In the genomic region with DNA sequence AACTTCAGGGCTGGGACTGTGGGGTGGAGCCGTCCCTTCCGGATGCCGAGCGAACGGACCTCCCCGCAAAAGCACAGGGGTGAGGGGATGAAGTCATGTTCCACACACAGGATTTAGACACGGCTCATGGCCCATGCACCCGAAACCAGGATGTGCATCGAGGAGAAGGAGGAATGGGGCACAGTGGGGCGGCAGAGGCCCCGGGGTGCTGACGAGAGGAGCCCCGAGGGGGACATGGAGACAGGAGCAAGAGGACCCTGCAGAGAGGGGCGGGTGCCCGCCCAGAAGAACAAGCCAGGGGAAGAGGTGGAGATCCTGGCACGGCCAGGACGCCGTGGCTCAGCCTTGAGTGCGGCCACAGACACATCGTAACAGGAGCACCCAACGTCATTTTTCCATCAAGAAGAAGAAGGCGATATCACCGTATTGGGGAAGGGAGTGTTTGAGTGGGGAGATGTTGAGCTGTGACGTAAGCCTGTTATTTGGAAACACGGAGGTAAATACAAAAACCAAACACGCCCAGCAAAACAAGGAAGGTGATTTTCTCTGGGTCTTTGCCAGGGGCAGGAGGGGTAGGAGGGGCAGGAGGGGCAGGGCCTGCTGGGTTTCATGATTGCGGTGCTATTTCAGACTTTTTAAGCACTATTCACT, we compare ENCODE assay signal across 13 cellular contexts. TPM values are rescaled to one million over a fixed set of nuclear protein-coding genes. Genes with fewer than 3 reads are reported as not detected.
A peak's percentile ranks its signal among the peaks of the same experiment; 100 is the strongest.
DNase-seq lines count a peak whose midpoint lies in the region; ATAC-seq and TF ChIP-seq lines count a peak whose summit lies in the region.
"Had no signal": no experiment of that assay in that cellular context is flagged by ENCODE, and none has a peak within 500 bp of the region (broad histone marks: within the 10 kb centered on the region; RNA-seq: fewer than 3 reads in every experiment).

No MANE protein-coding gene starts in this region.

- no peak for DNase-seq in activated naive CD8-positive, alpha-beta T cell treated with anti-CD3 and anti-CD28 coated beads for 36 hours
- no peak for DNase-seq in activated naive CD8-positive, alpha-beta T cell treated with anti-CD3 and anti-CD28 coated beads, Interleukin-2, amount 50 U/mL, for 24 hours
- DNase-seq in NCI-H345 treated with DMSO at 0.1 percent for 48 hours (lab: John Stamatoyannopoulos, UW; ENCODE audit: unreplicated experiment) = peak; percentile 20
- peak in 2 of 3 donors; percentile 20 to 40 for DNase-seq in right cardiac atrium
- no peak for DNase-seq in upper lobe of right lung
- DNase-seq in BE2C = no peak
- DNase-seq in natural killer cell treated with Interleukin-12 subunit alpha and Interleukin-12 subunit beta and Interleukin-15 and Interleukin-18, amount 100 ng/mL, for 72 hours (ENCODE audit: low spot score) = no peak
- no peak for DNase-seq in stimulated activated CD8-positive, alpha-beta memory T cell treated with anti-CD3 and anti-CD28 coated beads, Interleukin-4, amount 100 ng/mL, for 48 hours
- DNase-seq: C1 segment of cervical spinal cord, esophagus squamous epithelium had no signal

- H3K4me3 Mint-ChIP-seq in activated naive CD8-positive, alpha-beta T cell treated with anti-CD3 and anti-CD28 coated beads for 36 hours = no peak overlapping the region
- H3K4me3 Mint-ChIP-seq in activated naive CD8-positive, alpha-beta T cell treated with anti-CD3 and anti-CD28 coated beads, Interleukin-2, amount 50 U/mL, for 24 hours = no peak overlapping the region
- no peak overlapping the region for H3K4me3 Mint-ChIP-seq in natural killer cell treated with Interleukin-12 subunit alpha and Interleukin-12 subunit beta and Interleukin-15 and Interleukin-18, amount 100 ng/mL, for 72 hours
- H3K4me3 Mint-ChIP-seq: activated T-cell treated with anti-CD3 and anti-CD28 coated beads, Interleukin-2, amount 50 U/mL, for 24 hours had no signal

- H3K36me3 ChIP-seq in upper lobe of right lung (peaks cover 16% of the 10 kb centered on the region), BE2C (no peaks in the 10 kb centered on the region)
- H3K36me3 ChIP-seq: cardiac muscle cell, neutrophil had no signal

- peak overlapping the region; percentile 65 for H3K27ac Mint-ChIP-seq in activated naive CD8-positive, alpha-beta T cell treated with anti-CD3 and anti-CD28 coated beads for 36 hours
- H3K27ac Mint-ChIP-seq in activated naive CD8-positive, alpha-beta T cell treated with anti-CD3 and anti-CD28 coated beads, Interleukin-2, amount 50 U/mL, for 24 hours = no peak overlapping the region
- H3K27ac Mint-ChIP-seq in natural killer cell treated with Interleukin-12 subunit alpha and Interleukin-12 subunit beta and Interleukin-15 and Interleukin-18, amount 100 ng/mL, for 72 hours = no peak overlapping the region
- H3K27ac Mint-ChIP-seq: activated T-cell treated with anti-CD3 and anti-CD28 coated beads, Interleukin-2, amount 50 U/mL, for 24 hours had no signal

- H3K9me3 ChIP-seq in right cardiac atrium (ENCODE audit: control insufficient read depth, low read length) (no peaks in the 10 kb centered on the region), upper lobe of right lung (no peaks in the 10 kb centered on the region), BE2C (peaks cover 8% of the 10 kb centered on the region)
- H3K9me3 ChIP-seq: neutrophil had no signal

- H3K4me1 ChIP-seq in right cardiac atrium (ENCODE audit: control insufficient read depth, insufficient read depth, low read length) (no peaks in the 10 kb centered on the region), upper lobe of right lung (peaks cover 4% of the 10 kb centered on the region), BE2C (no peaks in the 10 kb centered on the region)

- H3K36me3 Mint-ChIP-seq in activated naive CD8-positive, alpha-beta T cell treated with anti-CD3 and anti-CD28 coated beads for 36 hours = peaks cover 5% of the 10 kb centered on the region
- H3K36me3 Mint-ChIP-seq in activated naive CD8-positive, alpha-beta T cell treated with anti-CD3 and anti-CD28 coated beads, Interleukin-2, amount 50 U/mL, for 24 hours (ENCODE audit: low read depth) = peaks cover 4% of the 10 kb centered on the region
- H3K36me3 Mint-ChIP-seq in natural killer cell treated with Interleukin-12 subunit alpha and Interleukin-12 subunit beta and Interleukin-15 and Interleukin-18, amount 100 ng/mL, for 72 hours = peaks cover 9% of the 10 kb centered on the region

- H3K4me1 Mint-ChIP-seq in activated naive CD8-positive, alpha-beta T cell treated with anti-CD3 and anti-CD28 coated beads for 36 hours = peaks cover 2% of the 10 kb centered on the region
- peaks cover 3% of the 10 kb centered on the region for H3K4me1 Mint-ChIP-seq in activated naive CD8-positive, alpha-beta T cell treated with anti-CD3 and anti-CD28 coated beads, Interleukin-2, amount 50 U/mL, for 24 hours
- H3K4me1 Mint-ChIP-seq in natural killer cell treated with Interleukin-12 subunit alpha and Interleukin-12 subunit beta and Interleukin-15 and Interleukin-18, amount 100 ng/mL, for 72 hours (ENCODE audit: low read depth in 2 of 2) = peaks cover 10% of the 10 kb centered on the region in 2 donors

- intact Hi-C loops in right cardiac atrium (cut with DNase I) (no loop called here), upper lobe of right lung (cut with DNase I) (no loop called here)

- TF ChIP-seq CTCF in upper lobe of right lung (IDR thresholded peaks at IDR 0.05) (no peak), BE2C (IDR thresholded peaks at IDR 0.05; ENCODE audit: low read depth, low read length) (no peak)

- 67% methylated on average over 27 of the region's 27 CpGs for WGBS in right cardiac atrium

- H3K27me3 ChIP-seq in right cardiac atrium (ENCODE audit: control insufficient read depth, insufficient read depth) = no peaks in the 10 kb centered on the region
- no peaks in the 10 kb centered on the region for H3K27me3 ChIP-seq in upper lobe of right lung
- H3K27me3 ChIP-seq in BE2C = peaks cover 4% of the 10 kb centered on the region; the same call in 1 of the 2 replicates
- H3K27me3 ChIP-seq: cardiac muscle cell, neutrophil had no signal

- H3K27ac ChIP-seq in right cardiac atrium (ENCODE audit: low read length) (no peak overlapping the region), upper lobe of right lung (peak overlapping the region; percentile 49)
- H3K27ac ChIP-seq: cardiac muscle cell had no signal

- H3K4me3 ChIP-seq in right cardiac atrium (ENCODE audit: low read length) (no peak overlapping the region), upper lobe of right lung (no peak overlapping the region), BE2C (ENCODE audit: low read depth, low read length) (no peak overlapping the region)
- H3K4me3 ChIP-seq: cardiac muscle cell had no signal

- H3K9me3 Mint-ChIP-seq in activated naive CD8-positive, alpha-beta T cell treated with anti-CD3 and anti-CD28 coated beads for 36 hours = peaks cover 8% of the 10 kb centered on the region
- H3K9me3 Mint-ChIP-seq in activated naive CD8-positive, alpha-beta T cell treated with anti-CD3 and anti-CD28 coated beads, Interleukin-2, amount 50 U/mL, for 24 hours = peaks cover 4% of the 10 kb centered on the region
- H3K9me3 Mint-ChIP-seq in natural killer cell treated with Interleukin-12 subunit alpha and Interleukin-12 subunit beta and Interleukin-15 and Interleukin-18, amount 100 ng/mL, for 72 hours = peaks cover 4% of the 10 kb centered on the region
- H3K9me3 Mint-ChIP-seq: activated T-cell treated with anti-CD3 and anti-CD28 coated beads, Interleukin-2, amount 50 U/mL, for 24 hours had no signal

- ATAC-seq in activated naive CD8-positive, alpha-beta T cell treated with anti-CD3 and anti-CD28 coated beads, Interleukin-2, amount 50 U/mL, for 24 hours = no peak
- ATAC-seq in right cardiac atrium (peak in 1 of 2 donors; percentile 8), upper lobe of right lung (peak; percentile 54)
- no peak for ATAC-seq in natural killer cell treated with Interleukin-12 subunit alpha and Interleukin-12 subunit beta and Interleukin-15 and Interleukin-18, amount 100 ng/mL, for 72 hours

- no peaks in the 10 kb centered on the region for H3K27me3 Mint-ChIP-seq in activated naive CD8-positive, alpha-beta T cell treated with anti-CD3 and anti-CD28 coated beads for 36 hours
- H3K27me3 Mint-ChIP-seq in activated naive CD8-positive, alpha-beta T cell treated with anti-CD3 and anti-CD28 coated beads, Interleukin-2, amount 50 U/mL, for 24 hours = peaks cover 1% of the 10 kb centered on the region
- H3K27me3 Mint-ChIP-seq in natural killer cell treated with Interleukin-12 subunit alpha and Interleukin-12 subunit beta and Interleukin-15 and Interleukin-18, amount 100 ng/mL, for 72 hours = no peaks in the 10 kb centered on the region
- H3K27me3 Mint-ChIP-seq: activated T-cell treated with anti-CD3 and anti-CD28 coated beads, Interleukin-2, amount 50 U/mL, for 24 hours had no signal

RNA-seq across cellular contexts. Expression of gene FOXL3, which starts 25.3 kb away (rescaled TPM):
- not detected for total RNA-seq in activated naive CD8-positive, alpha-beta T cell treated with anti-CD3 and anti-CD28 coated beads for 36 hours
- not detected for total RNA-seq in right cardiac atrium
- not detected for polyA plus RNA-seq in right cardiac atrium
- total RNA-seq in upper lobe of right lung = not detected
- polyA plus RNA-seq in BE2C (2012; ENCODE audit: insufficient read depth, insufficient read length, low read depth) = not detected
- total RNA-seq in natural killer cell treated with Interleukin-12 subunit alpha and Interleukin-12 subunit beta and Interleukin-15 and Interleukin-18, amount 100 ng/mL, for 72 hours = not detected
- total RNA-seq: cardiac muscle cell, esophagus squamous epithelium had no signal
- polyA plus RNA-seq: cardiac muscle cell had no signal

Comparison
In these comparisons a context has a peak if more than half of its experiments do, and no peak if none do; other contexts are left out.
1. DNase-seq: peak in NCI-H345 treated with DMSO at 0.1 percent for 48 hours (single experiment) and right cardiac atrium (2 of 3); none in activated naive CD8-positive, alpha-beta T cell treated with anti-CD3 and anti-CD28 coated beads for 36 hours (single experiment), activated naive CD8-positive, alpha-beta T cell treated with anti-CD3 and anti-CD28 coated beads, Interleukin-2, amount 50 U/mL, for 24 hours (single experiment), upper lobe of right lung (single experiment), BE2C (single experiment), natural killer cell treated with Interleukin-12 subunit alpha and Interleukin-12 subunit beta and Interleukin-15 and Interleukin-18, amount 100 ng/mL, for 72 hours (single experiment) and stimulated activated CD8-positive, alpha-beta memory T cell treated with anti-CD3 and anti-CD28 coated beads, Interleukin-4, amount 100 ng/mL, for 48 hours (single experiment).